Comparison of ENCODE assay signal across 8 cellular contexts in genomic region chr5:179732412-179732917, GRCh38. TPM values are rescaled to one million over a fixed set of nuclear protein-coding genes. Genes with fewer than 3 reads are reported as not detected.
DNase-seq lines count a peak whose midpoint lies in the region; ATAC-seq and TF ChIP-seq lines count a peak whose summit lies in the region.

Gene MAML1 (plus strand): TSS chr5:179732822. CDS start chr5:179733113, 291 bp downstream.

- H3K4me1 ChIP-seq in ovary (ENCODE audit: insufficient read depth) (peaks cover 13% of the 10 kb centered on the region), thyroid gland (peaks cover 41% of the 10 kb centered on the region in 2 donors)

- H3K4me3 ChIP-seq in GM12864 (ENCODE audit: low read depth, low read length): peak within 1 kb of the TSS; percentile 70
- H3K4me3 ChIP-seq in ovary: peak within 1 kb of the TSS; percentile 83
- H3K4me3 ChIP-seq in thyroid gland (replicated peaks in 1 of 3): peak within 1 kb of the TSS; percentile 58 to 75 (median 71)

- TF ChIP-seq CTCF in GM12864 (IDR thresholded peaks at IDR 0.05; ENCODE audit: low read depth, low read length, missing control alignments) (no peak), ovary (IDR thresholded peaks at IDR 0.05) (no peak), thyroid gland (IDR thresholded peaks at IDR 0.05) (no peak)

- H3K9me3 ChIP-seq in ovary: no peaks in the 10 kb centered on the region
- no peaks in the 10 kb centered on the region for H3K9me3 ChIP-seq in thyroid gland

- peak; percentile 95 for ATAC-seq in HG02759 (IDR thresholded peaks at IDR 0.05; ENCODE audit: unreplicated experiment)

- peak; percentile 99 for DNase-seq in GM12864 (ENCODE audit: low read depth)
- peak; percentile 96 to 99 (median 99) for DNase-seq in NCI-H1417 (lab: John Stamatoyannopoulos, UW)
- peak; percentile 100 for DNase-seq in SW 1271 (lab: John Stamatoyannopoulos, UW)
- peak; percentile 98 for DNase-seq in activated naive CD8-positive, alpha-beta T cell treated with anti-CD3 and anti-CD28 coated beads, Interleukin-2, amount 50 U/mL, for 16 hours (ENCODE audit: low read depth, low spot score)
- peak; percentile 99 to 100 (median 100) for DNase-seq in head of caudate nucleus
- peak; percentile 99 to 100 (median 100) for DNase-seq in ovary
- DNase-seq in thyroid gland: peak; percentile 100

- WGBS in ovary, 3 donors: 0 to 1% (median 0%) methylated on average over 40 to 41 of the region's 41 CpGs
- 0 to 1% methylated on average over 14 to 28 of the region's 41 CpGs for WGBS in thyroid gland, 2 donors

- H3K36me3 ChIP-seq in ovary (no peaks in the 10 kb centered on the region), thyroid gland (peaks cover 15 to 25% of the 10 kb centered on the region in 2 donors)

- H3K27me3 ChIP-seq in ovary: no peaks in the 10 kb centered on the region
- no peaks in the 10 kb centered on the region for H3K27me3 ChIP-seq in thyroid gland

- H3K27ac ChIP-seq in ovary: peak within 1 kb of the TSS; percentile 85 to 87
- peak within 1 kb of the TSS; percentile 72 to 95 (median 87) for H3K27ac ChIP-seq in thyroid gland

- intact Hi-C loops in head of caudate nucleus (cut with DNase I) (loop anchor here (2.0 kb wide), 1 partner anchor 34 kb away; the partner anchor contains the start of gene CANX), ovary (cut with DNase I) (loop anchor here in 1 of 4 donors (2.0 kb wide), 1 partner anchor 34 kb away; the partner anchor contains the start of gene CANX), thyroid gland (cut with DNase I) (no loop called here)

- TF ChIP-seq EP300 in ovary (IDR thresholded peaks at IDR 0.05): no peak

- TF ChIP-seq POLR2A in ovary (IDR thresholded peaks at IDR 0.05): peak; percentile 45
- TF ChIP-seq POLR2A in thyroid gland (IDR thresholded peaks at IDR 0.05): peak in 1 of 2 donors; percentile 94

RNA-seq across cellular contexts. Expression of gene MAML1, which starts in this region (rescaled TPM):
- total RNA-seq in ovary (10 to 100 TPM; 18.4 to 40.1 (median 33.6) TPM), thyroid gland (10 to 100 TPM; 27.3 to 46.7 (median 28.0) TPM)
- polyA plus RNA-seq in ovary: 10 to 100 TPM; 19.0 to 20.2 TPM

Comparison
In these comparisons a context has a peak if more than half of its experiments do, and no peak if none do; other contexts are left out.
1. Peak in every context shown above with its lines: DNase-seq, ATAC-seq, H3K4me3 ChIP-seq and H3K27ac ChIP-seq.